22 cellular contexts compared by ENCODE assay signal in genomic region chr2:239599299-239599698, GRCh38.
DNase-seq lines count a peak whose midpoint lies in the region; ATAC-seq and TF ChIP-seq lines count a peak whose summit lies in the region.
"Had no signal": no experiment of that assay in that cellular context is flagged by ENCODE, and none has a peak within 500 bp of the region (broad histone marks: within the 10 kb centered on the region; RNA-seq: fewer than 3 reads in every experiment).

No MANE protein-coding gene starts in this region.

- H3K4me3 ChIP-seq in coronary artery (no peak overlapping the region), uterus (no peak overlapping the region)
- H3K4me3 ChIP-seq: gastroesophageal sphincter, right atrium auricular region, thyroid gland had no signal

- TF ChIP-seq CTCF in coronary artery (IDR thresholded peaks at IDR 0.05) (no peak), omental fat pad (IDR thresholded peaks at IDR 0.05) (no peak), uterus (IDR thresholded peaks at IDR 0.05) (no peak)

- no peak overlapping the region for H3K27ac ChIP-seq in coronary artery
- no peak overlapping the region for H3K27ac ChIP-seq in uterus
- H3K27ac ChIP-seq: gastroesophageal sphincter, parathyroid adenoma, right atrium auricular region, thyroid gland had no signal

- H3K36me3 ChIP-seq in uterus = no peaks in the 10 kb centered on the region
- H3K36me3 ChIP-seq: gastroesophageal sphincter, right atrium auricular region, thyroid gland had no signal

- H3K27me3 ChIP-seq in uterus = no peaks in the 10 kb centered on the region
- H3K27me3 ChIP-seq: right atrium auricular region, thyroid gland had no signal

- intact Hi-C loops in cardiac septum (cut with DNase I) = no loop called here
- intact Hi-C loops in Right ventricle myocardium superior (cut with DNase I) = no loop called here
- intact Hi-C loops in uterus (cut with DNase I; ENCODE audit: low total_unique reads) = no loop called here

- ATAC-seq in Right ventricle myocardium superior (ENCODE audit: poor library complexity) = no peak
- ATAC-seq in omental fat pad (ENCODE audit: low FRiP score) = no peak
- no peak for ATAC-seq in HG03521 (IDR thresholded peaks at IDR 0.05; ENCODE audit: unreplicated experiment)
- ATAC-seq: activated CD8-positive, alpha-beta T cell treated with anti-CD3 and anti-CD28 coated beads for 36 hours; gastroesophageal sphincter; left colon; Panc1 had no signal

- DNase-seq in cardiac septum (ENCODE audit: low spot score) (peak; percentile 57), Right ventricle myocardium superior (no peak), coronary artery (ENCODE audit: low spot score) (peak; percentile 67), omental fat pad (ENCODE audit: low spot score) (peak; percentile 21), uterus (peak; percentile 4 to 5), activated gamma-delta T cell (lab: John Stamatoyannopoulos, UW) (no peak)
- no peak for DNase-seq in activated CD4-positive, alpha-beta T cell treated with anti-CD3 and anti-CD28 coated beads for 48 hours
- DNase-seq: activated CD8-positive, alpha-beta T cell treated with anti-CD3 and anti-CD28 coated beads for 36 hours; activated naive CD4-positive, alpha-beta T cell treated with anti-CD3 and anti-CD28 coated beads for 36 hours; AML-193; CD4-positive, alpha-beta memory T cell; left colon; NCI-H2107; NCI-H446; NCI-H748 treated with DMSO at 0.1 percent for 48 hours; SIG-M5; thyroid gland had no signal

- H3K9me3 ChIP-seq in uterus = no peaks in the 10 kb centered on the region
- H3K9me3 ChIP-seq: thyroid gland had no signal

- TF ChIP-seq POLR2A in uterus (IDR thresholded peaks at IDR 0.05) = no peak

- H3K4me1 ChIP-seq in uterus = no peaks in the 10 kb centered on the region
- H3K4me1 ChIP-seq: gastroesophageal sphincter, parathyroid adenoma, right atrium auricular region, thyroid gland had no signal

Comparison
In these comparisons a context has a peak if more than half of its experiments do, and no peak if none do; other contexts are left out.
1. DNase-seq: peak in cardiac septum (single experiment), coronary artery (single experiment), omental fat pad (single experiment) and uterus (2 of 2); none in Right ventricle myocardium superior (single experiment), activated gamma-delta T cell (single experiment) and activated CD4-positive, alpha-beta T cell treated with anti-CD3 and anti-CD28 coated beads for 48 hours (single experiment).